8 cellular contexts compared by ENCODE assay signal in genomic region chr6:30744054-30744805, GRCh38. TPM values are rescaled to one million over a fixed set of nuclear protein-coding genes. Genes with fewer than 3 reads are reported as not detected.
DNase-seq lines count a peak whose midpoint lies in the region; ATAC-seq and TF ChIP-seq lines count a peak whose summit lies in the region.

A gene with protein sequence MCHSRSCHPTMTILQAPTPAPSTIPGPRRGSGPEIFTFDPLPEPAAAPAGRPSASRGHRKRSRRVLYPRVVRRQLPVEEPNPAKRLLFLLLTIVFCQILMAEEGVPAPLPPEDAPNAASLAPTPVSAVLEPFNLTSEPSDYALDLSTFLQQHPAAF (minus strand): TSS chr6:30744547. CDS start chr6:30744518, 29 bp downstream.

- TF ChIP-seq CTCF in WI38 (IDR thresholded peaks at IDR 0.05; ENCODE audit: low read depth, low read length) (peak; percentile 57), spleen (IDR thresholded peaks at IDR 0.05 in 8 of 11, conservative IDR thresholded peaks at IDR 0.05 in 3 of 11) (peak; percentile 20 to 87 (median 72))

- H3K9me3 ChIP-seq in spleen: no peaks in the 10 kb centered on the region

- H3K4me3 ChIP-seq in WI38 (ENCODE audit: low read depth, low read length) (peak within 1 kb of the TSS; percentile 98), spleen (peak within 1 kb of the TSS; percentile 74 to 94 (median 87))

- DNase-seq in AG08395 (ENCODE audit: low spot score) (peak; percentile 77), NCI-H1694 treated with DMSO at 0.1 percent for 48 hours (lab: John Stamatoyannopoulos, UW) (peak; percentile 68), caudate nucleus (lab: John Stamatoyannopoulos, UW) (peak in 55 of 61 donors; percentile 13 to 90 (median 62)), islet precursor cell (peak; percentile 97), spleen (peak; percentile 95)

- peak within 1 kb of the TSS; percentile 86 for H3K27ac ChIP-seq in caudate nucleus (ENCODE audit: low read depth, low read length)
- peak within 1 kb of the TSS; percentile 89 to 98 (median 94) for H3K27ac ChIP-seq in spleen

- H3K4me1 ChIP-seq in spleen: peaks cover 18 to 90% (median 53%) of the 10 kb centered on the region in 6 donors

- no peaks in the 10 kb centered on the region for H3K27me3 ChIP-seq in spleen (replicated peaks in 1 of 7)

- peak in 1 of 3 donors; percentile 55 for TF ChIP-seq POLR2A in spleen (IDR thresholded peaks at IDR 0.05)

- WGBS in spleen, 5 donors: 0 to 1% (median 1%) methylated on average over 41 to 54 of the region's 54 CpGs

- ATAC-seq in GM19035 (IDR thresholded peaks at IDR 0.05; ENCODE audit: unreplicated experiment): peak; percentile 40
- ATAC-seq in GM21786 (IDR thresholded peaks at IDR 0.05; ENCODE audit: unreplicated experiment): no peak

- intact Hi-C loops in spleen (cut with DNase I; ENCODE audit: low total_unique reads): loop anchor here (5.0 to 10.0 kb wide), 2 partner anchors 78 to 341 kb away; no protein-coding TSS in a partner anchor

- H3K36me3 ChIP-seq in spleen: peaks cover 5 to 24% (median 20%) of the 10 kb centered on the region in 6 donors

RNA-seq across cellular contexts. Expression of the gene that starts here (rescaled TPM):
- 10 to 100 TPM; 29.8 to 62.2 (median 41.7) TPM for total RNA-seq in spleen
- polyA plus RNA-seq in spleen: 10 to 100 TPM; 19.8 to 29.4 (median 25.7) TPM
